In the genomic region with DNA sequence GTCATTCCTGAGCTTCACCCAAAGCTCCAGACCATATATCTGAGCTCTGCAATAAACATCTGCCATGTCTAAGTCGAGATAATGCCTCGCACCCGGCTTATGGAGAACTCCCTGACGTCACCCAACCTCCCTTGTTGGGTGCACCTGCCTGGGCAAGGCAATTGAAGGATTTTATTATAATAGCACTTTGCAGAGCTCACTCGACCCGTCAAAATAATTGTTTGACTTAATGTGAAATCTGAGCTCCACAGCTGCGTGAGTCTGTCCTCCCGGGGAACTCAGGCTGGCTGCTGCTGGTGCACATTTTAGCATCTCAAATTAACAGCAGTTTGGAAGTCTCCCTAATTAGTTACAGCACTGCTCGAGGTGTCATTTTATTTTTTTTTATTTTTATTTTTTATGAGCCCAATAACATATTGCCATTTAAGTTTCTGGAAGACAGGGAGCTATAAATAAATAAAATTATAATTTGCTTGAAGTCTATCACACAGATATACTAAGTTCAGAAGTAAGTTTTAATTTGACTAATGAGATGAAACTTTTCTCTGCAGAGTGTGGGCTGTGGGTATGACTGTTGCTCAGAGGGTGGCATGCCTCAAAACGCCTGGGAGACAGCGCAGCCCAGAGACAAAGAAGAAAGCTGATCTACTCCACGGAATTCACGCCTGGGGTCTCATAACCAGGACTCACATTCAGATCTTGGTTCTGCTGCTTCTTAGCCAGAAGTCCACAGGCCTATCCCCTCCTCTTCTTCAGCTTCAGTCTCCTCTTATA, we compare ENCODE assay signal across 14 cellular contexts.
DNase-seq lines count a peak whose midpoint lies in the region; ATAC-seq and FAIRE-seq lines count a peak whose summit lies in the region.
"Had no signal": no experiment of that assay in that cellular context is flagged by ENCODE, and none has a peak within 500 bp of the region (broad histone marks: within the 10 kb centered on the region; RNA-seq: fewer than 3 reads in every experiment).

No MANE protein-coding gene starts in this region.

- no peak for FAIRE-seq in GM19239 (lab: Jason Lieb, UNC)

- no peaks in the 10 kb centered on the region for H3K27me3 ChIP-seq in aorta (ENCODE audit: control insufficient read depth in 1 of 2, insufficient read depth in 2 of 2, low read length in 1 of 2)
- H3K27me3 ChIP-seq: cardiac muscle cell had no signal

- H3K27ac ChIP-seq in aorta (ENCODE audit: low read depth in 1 of 2, low read length in 2 of 2), result no peak overlapping the region
- H3K27ac ChIP-seq: cardiac muscle cell, GM23248, HL-60, prostate gland had no signal

- H3K36me3 ChIP-seq in aorta (ENCODE audit: control insufficient read depth in 1 of 2, insufficient read depth in 2 of 2, low read length in 1 of 2), result no peaks in the 10 kb centered on the region
- H3K36me3 ChIP-seq: cardiac muscle cell, prostate gland had no signal

- no peaks in the 10 kb centered on the region for H3K4me1 ChIP-seq in aorta (ENCODE audit: control insufficient read depth in 1 of 2, insufficient read depth in 2 of 2, low read length in 2 of 2)
- H3K4me1 ChIP-seq: prostate gland had no signal

- 48 to 53% methylated on average over 13 of the region's 13 CpGs for WGBS in aorta, 2 donors

- DNase-seq in D341Med (ENCODE audit: low spot score), result peak; percentile 49
- peak; percentile 97 for DNase-seq in NCI-H1105 treated with DMSO at 0.1 percent for 48 hours (lab: John Stamatoyannopoulos, UW)
- peak; percentile 91 for DNase-seq in NCI-H748 treated with DMSO at 0.1 percent for 48 hours (lab: John Stamatoyannopoulos, UW)
- DNase-seq in ecto neural progenitor cell (ENCODE audit: low spot score), result peak; percentile 41
- no peak for DNase-seq in GM19239 (ENCODE audit: insufficient read length, low spot score)
- no peak for DNase-seq in GM19240 (ENCODE audit: insufficient read length, low spot score)
- no peak for DNase-seq in aorta
- DNase-seq: activated effector memory CD4-positive, alpha-beta T cell treated with Interleukin-2 at 50 U/mL for 16 hours; C1 segment of cervical spinal cord; GM23248; kidney glomerular epithelial cell had no signal

- H3K9me3 ChIP-seq in aorta (ENCODE audit: control insufficient read depth, low read length), result peaks cover 2% of the 10 kb centered on the region
- H3K9me3 ChIP-seq: prostate gland had no signal

- no peak overlapping the region for H3K4me3 ChIP-seq in aorta (ENCODE audit: low read length in 2 of 2)
- H3K4me3 ChIP-seq: cardiac muscle cell, GM23248, prostate gland had no signal

- intact Hi-C loops in aorta (cut with DNase I), result no loop called here

- ATAC-seq in aorta (ENCODE audit: low FRiP score), result no peak

Comparison
In these comparisons a context has a peak if more than half of its experiments do, and no peak if none do; other contexts are left out.
1. DNase-seq: peak in D341Med (single experiment), NCI-H1105 treated with DMSO at 0.1 percent for 48 hours (single experiment), NCI-H748 treated with DMSO at 0.1 percent for 48 hours (single experiment) and ecto neural progenitor cell (single experiment); none in GM19239 (single experiment), GM19240 (single experiment) and aorta (0 of 2).